ENCODE assay signal across 25 cellular contexts in the genomic region with DNA sequence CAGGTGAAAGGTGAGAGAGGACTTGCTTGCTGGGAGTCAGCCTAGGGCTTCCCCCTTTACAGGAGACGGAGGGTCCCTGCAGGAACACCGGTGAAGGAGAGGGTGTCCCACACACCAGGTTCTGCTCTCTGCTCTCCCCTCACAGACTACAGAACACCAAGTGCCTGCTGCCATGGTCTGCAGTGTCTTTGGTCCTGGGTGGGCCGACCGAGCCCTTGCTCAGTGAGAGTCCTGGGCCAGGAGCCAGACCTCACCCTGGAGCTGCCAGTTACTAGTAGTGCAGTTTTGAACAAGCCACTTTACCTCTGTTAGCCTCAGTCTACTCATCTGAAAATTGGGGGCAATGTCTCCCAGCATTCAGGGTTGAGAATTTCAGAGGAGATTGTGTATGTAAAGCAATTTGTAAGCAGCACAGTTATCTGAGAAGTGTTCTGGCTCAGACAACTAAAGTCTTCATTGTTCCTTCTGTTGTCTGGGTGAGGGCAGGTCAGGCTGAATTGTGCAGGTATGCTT. TPM values are rescaled to one million over a fixed set of nuclear protein-coding genes. Genes with fewer than 3 reads are reported as not detected.
DNase-seq lines count a peak whose midpoint lies in the region; ATAC-seq and TF ChIP-seq lines count a peak whose summit lies in the region.
"Had no signal": no experiment of that assay in that cellular context is flagged by ENCODE, and none has a peak within 500 bp of the region (broad histone marks: within the 10 kb centered on the region; RNA-seq: fewer than 3 reads in every experiment).

No MANE protein-coding gene starts in this region.

- H3K4me2 ChIP-seq in Loucy (ENCODE audit: low read depth, low read length, poor library complexity, severe bottlenecking): peak overlapping the region; percentile 81
- no peak overlapping the region for H3K4me2 ChIP-seq in neural progenitor cell

- H3K4me3 Mint-ChIP-seq in natural killer cell treated with Interleukin-12 subunit alpha and Interleukin-12 subunit beta and Interleukin-15 and Interleukin-18, amount 100 ng/mL, for 72 hours: peak overlapping the region; percentile 72
- H3K4me3 Mint-ChIP-seq in natural killer cell (no peak overlapping the region), neural progenitor cell (no peak overlapping the region)
- peak overlapping the region; percentile 80 to 82 for H3K4me3 Mint-ChIP-seq in effector memory CD8-positive, alpha-beta T cell
- H3K4me3 Mint-ChIP-seq: nephron; T-helper 1 cell treated with Interleukin-12 subunit alpha and Interleukin-12 subunit beta and Interleukin-4 antibody, amounts not matched to agents 30 μg/mL and 1 μg/mL, for 36 hours had no signal

- no peak overlapping the region for H3K4me3 ChIP-seq in Loucy (ENCODE audit: low read length, poor library complexity, severe bottlenecking)
- no peak overlapping the region for H3K4me3 ChIP-seq in neural progenitor cell
- H3K4me3 ChIP-seq: dorsolateral prefrontal cortex, lower lobe of right lung, ovary, SK-N-MC, suprapubic skin, upper lobe of left lung had no signal

- no peaks in the 10 kb centered on the region for H3K36me3 Mint-ChIP-seq in natural killer cell treated with Interleukin-12 subunit alpha and Interleukin-12 subunit beta and Interleukin-15 and Interleukin-18, amount 100 ng/mL, for 72 hours
- no peaks in the 10 kb centered on the region for H3K36me3 Mint-ChIP-seq in natural killer cell
- peaks cover 14% of the 10 kb centered on the region for H3K36me3 Mint-ChIP-seq in effector memory CD8-positive, alpha-beta T cell (ENCODE audit: insufficient read depth)
- H3K36me3 Mint-ChIP-seq in neural progenitor cell: no peaks in the 10 kb centered on the region

- H3K79me2 ChIP-seq in Loucy (ENCODE audit: insufficient read depth, low read length): no peaks in the 10 kb centered on the region
- no peaks in the 10 kb centered on the region for H3K79me2 ChIP-seq in neural progenitor cell (ENCODE audit: low read depth)

- ATAC-seq in natural killer cell treated with Interleukin-12 subunit alpha and Interleukin-12 subunit beta and Interleukin-15 and Interleukin-18, amount 100 ng/mL, for 72 hours: no peak
- no peak for ATAC-seq in natural killer cell
- no peak for ATAC-seq in effector memory CD8-positive, alpha-beta T cell (replicated peaks)
- ATAC-seq: lower lobe of right lung, PC-3 had no signal

- H3K36me3 ChIP-seq in Loucy (ENCODE audit: insufficient read depth, low read length) (no peaks in the 10 kb centered on the region), neural progenitor cell (no peaks in the 10 kb centered on the region)
- H3K36me3 ChIP-seq: lower lobe of right lung, ovary, suprapubic skin, upper lobe of left lung had no signal

- H3F3A ChIP-seq in Loucy (ENCODE audit: low read depth) (0 out of 2 replicates have a peak, but pooled peaks cover 6% of the 10 kb centered on the region), neural progenitor cell (ENCODE audit: low read depth) (peaks cover 13% of the 10 kb centered on the region)

- peaks cover 21 to 26% of the 10 kb centered on the region in 2 donors for H3K27me3 Mint-ChIP-seq in natural killer cell treated with Interleukin-12 subunit alpha and Interleukin-12 subunit beta and Interleukin-15 and Interleukin-18, amount 100 ng/mL, for 72 hours
- H3K27me3 Mint-ChIP-seq in natural killer cell (ENCODE audit: low read depth in 2 of 2): peaks cover 25 to 32% of the 10 kb centered on the region in 2 donors
- no peaks in the 10 kb centered on the region for H3K27me3 Mint-ChIP-seq in effector memory CD8-positive, alpha-beta T cell
- peaks cover 26% of the 10 kb centered on the region for H3K27me3 Mint-ChIP-seq in neural progenitor cell (ENCODE audit: insufficient read depth, low read depth)

- no peak overlapping the region for H3K9ac ChIP-seq in Loucy (ENCODE audit: low read depth, low read length, poor library complexity, severe bottlenecking)
- H3K9ac ChIP-seq in neural progenitor cell: no peak overlapping the region

- H3K9me3 ChIP-seq in Loucy (ENCODE audit: insufficient read depth, low read depth, low read length): no peaks in the 10 kb centered on the region
- H3K9me3 ChIP-seq in neural progenitor cell (ENCODE audit: low read depth): no peaks in the 10 kb centered on the region
- H3K9me3 ChIP-seq: lower lobe of right lung, ovary, suprapubic skin, upper lobe of left lung had no signal

- H3K9me2 ChIP-seq in Loucy (replicated peaks; ENCODE audit: low read depth, low read length): no peaks in the 10 kb centered on the region

- DNase-seq in natural killer cell treated with Interleukin-12 subunit alpha and Interleukin-12 subunit beta and Interleukin-15 and Interleukin-18, amount 100 ng/mL, for 72 hours (ENCODE audit: low spot score): no peak
- DNase-seq in natural killer cell (no peak), neural progenitor cell (ENCODE audit: low spot score) (no peak), NOMO-1 treated with dmso at 0.1 percent for 144 hours (lab: John Stamatoyannopoulos, UW; ENCODE audit: unreplicated experiment) (no peak), NCI-H1436 (lab: John Stamatoyannopoulos, UW) (no peak)
- DNase-seq in effector memory CD8-positive, alpha-beta T cell: no peak
- DNase-seq: C1 segment of cervical spinal cord; DMS 273 treated with DMSO at 0.1 percent for 48 hours; dorsolateral prefrontal cortex; EL; kidney glomerular epithelial cell; lower lobe of right lung; NCI-H2029 treated with DMSO at 0.1 percent for 48 hours; NCI-H526; NK-92 treated with Interleukin-12 subunit alpha and Interleukin-12 subunit beta, amount 100 ng/mL, for 24 hours; ovary; PC-3; small intestine; stimulated activated naive CD4-positive, alpha-beta T cell treated with Interleukin-2 at 50 U/mL for 16 hours; upper lobe of left lung had no signal

- H2AFZ ChIP-seq in Loucy (ENCODE audit: low read length) (no peak overlapping the region), neural progenitor cell (replicated peaks) (no peak overlapping the region)

- H3K4me1 ChIP-seq in Loucy (ENCODE audit: insufficient read depth, low read length, poor library complexity, severe bottlenecking) (peaks cover 37% of the 10 kb centered on the region), neural progenitor cell (peaks cover 8% of the 10 kb centered on the region)

- no peaks in the 10 kb centered on the region for H3K9me3 Mint-ChIP-seq in natural killer cell treated with Interleukin-12 subunit alpha and Interleukin-12 subunit beta and Interleukin-15 and Interleukin-18, amount 100 ng/mL, for 72 hours
- no peaks in the 10 kb centered on the region for H3K9me3 Mint-ChIP-seq in natural killer cell
- no peaks in the 10 kb centered on the region for H3K9me3 Mint-ChIP-seq in effector memory CD8-positive, alpha-beta T cell
- no peaks in the 10 kb centered on the region for H3K9me3 Mint-ChIP-seq in neural progenitor cell
- H3K9me3 Mint-ChIP-seq: nephron; T-helper 1 cell treated with Interleukin-12 subunit alpha and Interleukin-12 subunit beta and Interleukin-4 antibody, amounts not matched to agents 30 μg/mL and 1 μg/mL, for 36 hours had no signal

- intact Hi-C loops in natural killer cell (cut with micrococcal nuclease): no loop called here

- no peaks in the 10 kb centered on the region for H3K27me3 ChIP-seq in Loucy (ENCODE audit: insufficient read depth, low read length, poor library complexity, severe bottlenecking)
- H3K27me3 ChIP-seq in neural progenitor cell: peaks cover 50% of the 10 kb centered on the region
- H3K27me3 ChIP-seq: dorsolateral prefrontal cortex, ovary, suprapubic skin, upper lobe of left lung had no signal

- peak overlapping the region in 1 of 2 donors; percentile 69 for H3K27ac Mint-ChIP-seq in natural killer cell treated with Interleukin-12 subunit alpha and Interleukin-12 subunit beta and Interleukin-15 and Interleukin-18, amount 100 ng/mL, for 72 hours
- H3K27ac Mint-ChIP-seq in natural killer cell: no peak overlapping the region
- peak overlapping the region; percentile 89 to 90 for H3K27ac Mint-ChIP-seq in effector memory CD8-positive, alpha-beta T cell
- no peak overlapping the region for H3K27ac Mint-ChIP-seq in neural progenitor cell
- H3K27ac Mint-ChIP-seq: nephron had no signal

- peaks cover 48 to 60% of the 10 kb centered on the region in 2 donors for H3K4me1 Mint-ChIP-seq in natural killer cell treated with Interleukin-12 subunit alpha and Interleukin-12 subunit beta and Interleukin-15 and Interleukin-18, amount 100 ng/mL, for 72 hours (ENCODE audit: low read depth in 2 of 2)
- H3K4me1 Mint-ChIP-seq in natural killer cell (peaks cover 40 to 48% of the 10 kb centered on the region in 2 donors), neural progenitor cell (peaks cover 9% of the 10 kb centered on the region)
- peaks cover 49% of the 10 kb centered on the region in 2 donors for H3K4me1 Mint-ChIP-seq in effector memory CD8-positive, alpha-beta T cell (ENCODE audit: low read depth in 2 of 2)

- no peak for TF ChIP-seq CTCF in natural killer cell (IDR thresholded peaks at IDR 0.05)
- TF ChIP-seq CTCF in Loucy (conservative IDR thresholded peaks at IDR 0.05; ENCODE audit: low read length): no peak
- no peak for TF ChIP-seq CTCF in neural progenitor cell (IDR thresholded peaks at IDR 0.05)

- no peaks in the 10 kb centered on the region for H4K20me1 ChIP-seq in Loucy (ENCODE audit: insufficient read depth, low read length, poor library complexity, severe bottlenecking)
- H4K20me1 ChIP-seq in neural progenitor cell (ENCODE audit: low read depth): no peaks in the 10 kb centered on the region

- H3K27ac ChIP-seq in neural progenitor cell: no peak overlapping the region
- H3K27ac ChIP-seq: ovary, SK-N-MC, suprapubic skin had no signal

RNA-seq across cellular contexts. Expression of gene IL6R, which starts 2.7 kb away (rescaled TPM):
- 1 to 10 TPM; 2.3 to 4.0 TPM for total RNA-seq in natural killer cell treated with Interleukin-12 subunit alpha and Interleukin-12 subunit beta and Interleukin-15 and Interleukin-18, amount 100 ng/mL, for 72 hours
- total RNA-seq in natural killer cell: 10 to 100 TPM in 1 of 3 donors, 1 to 10 TPM in 2; 2.0 to 10.6 (median 3.8) TPM
- 0.09 TPM in 1 of 2 replicates, not detected in the other for total RNA-seq in neural progenitor cell (ENCODE audit: low replicate concordance)

Comparison
In these comparisons a context has a peak if more than half of its experiments do, and no peak if none do; other contexts are left out.
1. H3K4me3 Mint-ChIP-seq: peak in natural killer cell treated with Interleukin-12 subunit alpha and Interleukin-12 subunit beta and Interleukin-15 and Interleukin-18, amount 100 ng/mL, for 72 hours (single experiment) and effector memory CD8-positive, alpha-beta T cell (2 of 2); none in natural killer cell (single experiment) and neural progenitor cell (single experiment).
2. H3K27ac Mint-ChIP-seq: peak in effector memory CD8-positive, alpha-beta T cell (2 of 2); none in natural killer cell (0 of 2) and neural progenitor cell (single experiment).